9 cellular contexts compared by ENCODE assay signal in genomic region chr10:60611291-60611747, GRCh38.
DNase-seq lines count a peak whose midpoint lies in the region; ATAC-seq and TF ChIP-seq lines count a peak whose summit lies in the region.
"Had no signal": no experiment of that assay in that cellular context is flagged by ENCODE, and none has a peak within 500 bp of the region (broad histone marks: within the 10 kb centered on the region; RNA-seq: fewer than 3 reads in every experiment).

No MANE protein-coding gene starts in this region.

- no peaks in the 10 kb centered on the region for H3K36me3 Mint-ChIP-seq in activated naive CD8-positive, alpha-beta T cell treated with anti-CD3 and anti-CD28 coated beads, Interleukin-2, amount 50 U/mL, for 24 hours (ENCODE audit: low read depth)
- H3K36me3 Mint-ChIP-seq in activated naive CD8-positive, alpha-beta T cell treated with anti-CD3 and anti-CD28 coated beads for 36 hours, result no peaks in the 10 kb centered on the region
- H3K36me3 Mint-ChIP-seq in chondrocyte (ENCODE audit: low read depth), result no peaks in the 10 kb centered on the region
- H3K36me3 Mint-ChIP-seq: CD14-positive monocyte had no signal

- H3K9me3 Mint-ChIP-seq in activated naive CD8-positive, alpha-beta T cell treated with anti-CD3 and anti-CD28 coated beads, Interleukin-2, amount 50 U/mL, for 24 hours, result no peaks in the 10 kb centered on the region
- no peaks in the 10 kb centered on the region for H3K9me3 Mint-ChIP-seq in activated naive CD8-positive, alpha-beta T cell treated with anti-CD3 and anti-CD28 coated beads for 36 hours
- no peaks in the 10 kb centered on the region for H3K9me3 Mint-ChIP-seq in chondrocyte (ENCODE audit: low read depth)
- H3K9me3 Mint-ChIP-seq: CD14-positive monocyte had no signal

- in situ Hi-C loops in G401 (cut with HindIII; ENCODE audit: low sequenced_read_pairs), result no loop called here

- H3K27me3 Mint-ChIP-seq in activated naive CD8-positive, alpha-beta T cell treated with anti-CD3 and anti-CD28 coated beads, Interleukin-2, amount 50 U/mL, for 24 hours, result no peaks in the 10 kb centered on the region
- peaks cover 7% of the 10 kb centered on the region for H3K27me3 Mint-ChIP-seq in activated naive CD8-positive, alpha-beta T cell treated with anti-CD3 and anti-CD28 coated beads for 36 hours
- H3K27me3 Mint-ChIP-seq in chondrocyte (ENCODE audit: low read depth), result peaks cover 31% of the 10 kb centered on the region

- ATAC-seq in activated naive CD8-positive, alpha-beta T cell treated with anti-CD3 and anti-CD28 coated beads, Interleukin-2, amount 50 U/mL, for 24 hours, result peak; percentile 95

- H3K27ac Mint-ChIP-seq in activated naive CD8-positive, alpha-beta T cell treated with anti-CD3 and anti-CD28 coated beads, Interleukin-2, amount 50 U/mL, for 24 hours, result no peak overlapping the region
- no peak overlapping the region for H3K27ac Mint-ChIP-seq in activated naive CD8-positive, alpha-beta T cell treated with anti-CD3 and anti-CD28 coated beads for 36 hours
- no peak overlapping the region for H3K27ac Mint-ChIP-seq in chondrocyte (ENCODE audit: unreplicated experiment)
- H3K27ac Mint-ChIP-seq: CD14-positive monocyte had no signal

- peaks cover 11% of the 10 kb centered on the region for H3K4me1 Mint-ChIP-seq in activated naive CD8-positive, alpha-beta T cell treated with anti-CD3 and anti-CD28 coated beads, Interleukin-2, amount 50 U/mL, for 24 hours
- peaks cover 4% of the 10 kb centered on the region for H3K4me1 Mint-ChIP-seq in activated naive CD8-positive, alpha-beta T cell treated with anti-CD3 and anti-CD28 coated beads for 36 hours
- no peaks in the 10 kb centered on the region for H3K4me1 Mint-ChIP-seq in chondrocyte (ENCODE audit: low read depth)

- TF ChIP-seq CTCF in chondrocyte (IDR thresholded peaks at IDR 0.05), result no peak

- H3K4me3 Mint-ChIP-seq in activated naive CD8-positive, alpha-beta T cell treated with anti-CD3 and anti-CD28 coated beads, Interleukin-2, amount 50 U/mL, for 24 hours, result no peak overlapping the region
- no peak overlapping the region for H3K4me3 Mint-ChIP-seq in activated naive CD8-positive, alpha-beta T cell treated with anti-CD3 and anti-CD28 coated beads for 36 hours
- H3K4me3 Mint-ChIP-seq in chondrocyte (ENCODE audit: unreplicated experiment), result no peak overlapping the region
- H3K4me3 Mint-ChIP-seq: CD14-positive monocyte had no signal

- no peak for DNase-seq in activated naive CD8-positive, alpha-beta T cell treated with anti-CD3 and anti-CD28 coated beads, Interleukin-2, amount 50 U/mL, for 24 hours
- DNase-seq in activated naive CD8-positive, alpha-beta T cell treated with anti-CD3 and anti-CD28 coated beads for 36 hours, result no peak
- DNase-seq in activated T-helper 9 cell treated with anti-CD3 and anti-CD28 coated beads, Interleukin-2, amount 50 U/mL, for 16 hours (ENCODE audit: low read depth), result peak; percentile 2
- DNase-seq in islet precursor cell (peak; percentile 57), stromal cell of bone marrow (ENCODE audit: low read depth) (peak; percentile 80), chondrocyte (ENCODE audit: low spot score) (no peak), G401 (ENCODE audit: low spot score) (no peak), COLO668 (lab: John Stamatoyannopoulos, UW; ENCODE audit: unreplicated experiment) (no peak)

Comparison
In these comparisons a context has a peak if more than half of its experiments do, and no peak if none do; other contexts are left out.
1. DNase-seq: peak in activated T-helper 9 cell treated with anti-CD3 and anti-CD28 coated beads, Interleukin-2, amount 50 U/mL, for 16 hours (single experiment), islet precursor cell (single experiment) and stromal cell of bone marrow (single experiment); none in activated naive CD8-positive, alpha-beta T cell treated with anti-CD3 and anti-CD28 coated beads, Interleukin-2, amount 50 U/mL, for 24 hours (single experiment), activated naive CD8-positive, alpha-beta T cell treated with anti-CD3 and anti-CD28 coated beads for 36 hours (single experiment), chondrocyte (single experiment), G401 (single experiment) and COLO668 (single experiment).